Comparison of ENCODE assay signal across 22 cellular contexts in genomic region chr17:42857389-42857788, GRCh38. TPM values are rescaled to one million over a fixed set of nuclear protein-coding genes. Genes with fewer than 3 reads are reported as not detected.
A peak's percentile ranks its signal among the peaks of the same experiment; 100 is the strongest.
DNase-seq lines count a peak whose midpoint lies in the region; ATAC-seq and TF ChIP-seq lines count a peak whose summit lies in the region.
"Had no signal": no experiment of that assay in that cellular context is flagged by ENCODE, and none has a peak within 500 bp of the region (broad histone marks: within the 10 kb centered on the region; RNA-seq: fewer than 3 reads in every experiment).

No MANE protein-coding gene starts in this region.

- H3K4me2 ChIP-seq in neuronal stem cell (ENCODE audit: insufficient read depth, low read length, poor library complexity, severe bottlenecking): no peak overlapping the region
- H3K4me2 ChIP-seq: A549 had no signal

- H3K36me3 ChIP-seq in adipocyte (ENCODE audit: control insufficient read depth, insufficient read depth, low read length, severe bottlenecking): peaks cover 54% of the 10 kb centered on the region
- H3K36me3 ChIP-seq in neuronal stem cell (replicated peaks in 1 of 2; ENCODE audit: control insufficient read depth in 2 of 2, insufficient read depth in 2 of 2, low read length in 2 of 2): no peaks in the 10 kb centered on the region
- H3K36me3 ChIP-seq in CD8-positive, alpha-beta T cell (ENCODE audit: insufficient read depth, low read length): no peaks in the 10 kb centered on the region
- H3K36me3 ChIP-seq: BE2C, MG63, SJCRH30 had no signal

- TF ChIP-seq CTCF in CD8-positive, alpha-beta T cell (IDR thresholded peaks at IDR 0.05): no peak

- H3K18ac ChIP-seq in neuronal stem cell (ENCODE audit: low read length): no peak overlapping the region

- no peak overlapping the region for H2BK12ac ChIP-seq in neuronal stem cell (ENCODE audit: low read length)

- intact Hi-C loops in CD8-positive, alpha-beta T cell (cut with DNase I, micrococcal nuclease): no loop called here

- DNase-seq in adipocyte (ENCODE audit: low read depth) (no peak), iPS-NIHi11 (ENCODE audit: low spot score) (peak; percentile 70), neuronal stem cell (ENCODE audit: low spot score) (no peak)
- DNase-seq in activated CD4-positive, alpha-beta T cell treated with anti-CD3 and anti-CD28 coated beads for 4 hours: no peak
- DNase-seq in activated effector memory CD4-positive, alpha-beta T cell treated with Interleukin-2 at 50 U/mL for 16 hours: no peak
- no peak for DNase-seq in CD8-positive, alpha-beta T cell
- DNase-seq: BE2C, EL, GF-D8, MG63, NCI-H1417, NCI-H187, NCI-H446, NCI-H526, OCI-M1, SJCRH30 had no signal

- H3K4me1 Mint-ChIP-seq in CD8-positive, alpha-beta T cell (ENCODE audit: low read depth): no peaks in the 10 kb centered on the region

- H3K27ac Mint-ChIP-seq in CD8-positive, alpha-beta T cell: no peak overlapping the region

- H3K4me3 Mint-ChIP-seq in CD8-positive, alpha-beta T cell: no peak overlapping the region

- no peaks in the 10 kb centered on the region for H3K79me1 ChIP-seq in neuronal stem cell (ENCODE audit: low read depth, low read length)

- H3K4me1 ChIP-seq in adipocyte (ENCODE audit: control insufficient read depth, insufficient read depth, low read length) (peaks cover 18% of the 10 kb centered on the region), neuronal stem cell (ENCODE audit: control insufficient read depth in 2 of 2, insufficient read depth in 1 of 2, low read depth in 1 of 2, low read length in 2 of 2) (peaks cover 0 to 3% of the 10 kb centered on the region in 2 donors)
- no peaks in the 10 kb centered on the region for H3K4me1 ChIP-seq in CD8-positive, alpha-beta T cell (ENCODE audit: insufficient read depth, low read length)
- H3K4me1 ChIP-seq: A549, BE2C, SJCRH30 had no signal

- no peak overlapping the region for H2BK120ac ChIP-seq in neuronal stem cell (ENCODE audit: low read depth, low read length)

- H3K14ac ChIP-seq in neuronal stem cell (ENCODE audit: low read length): no peak overlapping the region

- H4K8ac ChIP-seq in neuronal stem cell (ENCODE audit: low read depth, low read length): no peak overlapping the region

- H3K4me3 ChIP-seq in adipocyte (ENCODE audit: low read length) (peak overlapping the region; percentile 65), neuronal stem cell (ENCODE audit: low read length in 2 of 2) (no peak overlapping the region)
- H3K4me3 ChIP-seq in CD8-positive, alpha-beta T cell (ENCODE audit: low read depth, low read length): no peak overlapping the region
- H3K4me3 ChIP-seq: A549, K562, MG63, SJCRH30 had no signal

- no peak overlapping the region for H3K27ac ChIP-seq in neuronal stem cell (replicated peaks; ENCODE audit: low read length)
- no peak overlapping the region for H3K27ac ChIP-seq in CD8-positive, alpha-beta T cell (ENCODE audit: low read depth, low read length)
- H3K27ac ChIP-seq: A549, SJCRH30 had no signal

- H3K9me3 ChIP-seq in adipocyte (ENCODE audit: control insufficient read depth, low read length) (no peaks in the 10 kb centered on the region), neuronal stem cell (replicated peaks in 1 of 2; ENCODE audit: control insufficient read depth in 2 of 2, insufficient read depth in 1 of 2, low read depth in 1 of 2, low read length in 2 of 2) (no peaks in the 10 kb centered on the region)
- H3K9me3 ChIP-seq in CD8-positive, alpha-beta T cell (ENCODE audit: low read length): no peaks in the 10 kb centered on the region
- H3K9me3 ChIP-seq: BE2C, SJCRH30 had no signal

- no peak overlapping the region for H2BK5ac ChIP-seq in neuronal stem cell (ENCODE audit: low read length)

- peaks cover 5% of the 10 kb centered on the region for H3K27me3 Mint-ChIP-seq in CD8-positive, alpha-beta T cell (ENCODE audit: low read depth)

- H3K4ac ChIP-seq in neuronal stem cell (ENCODE audit: low read length): no peak overlapping the region

- H2BK15ac ChIP-seq in neuronal stem cell (ENCODE audit: low read length): no peak overlapping the region

- POLR2A ChIA-PET in CD8-positive, alpha-beta T cell (lab: Charles Lee): no interaction called here

- CTCF ChIA-PET in CD8-positive, alpha-beta T cell (lab: Charles Lee): no interaction called here

- H4K91ac ChIP-seq in neuronal stem cell (ENCODE audit: low read depth, low read length, poor library complexity): no peak overlapping the region

- ATAC-seq in GM19455 (IDR thresholded peaks at IDR 0.05; ENCODE audit: unreplicated experiment): no peak
- no peak for ATAC-seq in CD8-positive, alpha-beta T cell
- ATAC-seq: A549, HepG2, K562 had no signal

- H3K9me3 Mint-ChIP-seq in CD8-positive, alpha-beta T cell: no peaks in the 10 kb centered on the region

- H3K23ac ChIP-seq in neuronal stem cell (ENCODE audit: low read depth, low read length, poor library complexity): no peak overlapping the region

- H2AK5ac ChIP-seq in neuronal stem cell (ENCODE audit: low read depth, low read length): peak overlapping the region; percentile 49

- H3K9ac ChIP-seq in adipocyte (ENCODE audit: low read length) (peak overlapping the region; percentile 60), neuronal stem cell (ENCODE audit: low read depth, low read length, poor library complexity) (no peak overlapping the region)

- H3K27me3 ChIP-seq in adipocyte (replicated peaks; ENCODE audit: control insufficient read depth, insufficient read depth, low read length): no peaks in the 10 kb centered on the region
- no peaks in the 10 kb centered on the region for H3K27me3 ChIP-seq in neuronal stem cell (ENCODE audit: control insufficient read depth in 3 of 3, insufficient read depth in 3 of 3, low read depth in 1 of 3, low read length in 3 of 3)
- H3K27me3 ChIP-seq in CD8-positive, alpha-beta T cell (ENCODE audit: insufficient read depth, low read length): no peaks in the 10 kb centered on the region
- H3K27me3 ChIP-seq: MG63, SJCRH30 had no signal

- WGBS in neuronal stem cell (ENCODE audit: extremely low coverage in 2 of 2, insufficient read length in 2 of 2, insufficient replicate concordance in 1 of 2), 2 donors: no CpG with 5 or more reads among the region's 1 CpG

- no peaks in the 10 kb centered on the region for H3K36me3 Mint-ChIP-seq in CD8-positive, alpha-beta T cell

- no peak overlapping the region for H2AFZ ChIP-seq in neuronal stem cell (ENCODE audit: low read length)

RNA-seq across cellular contexts. Expression of gene AOC3, which starts 6.4 kb away (rescaled TPM):
- polyA plus RNA-seq in neuronal stem cell (2013, experiment 1 of 2): 1.4 TPM
- polyA plus RNA-seq in neuronal stem cell (2013, experiment 2 of 2): 1.5 TPM
- total RNA-seq in CD8-positive, alpha-beta T cell: under 1 TPM; 0.46 to 0.61 TPM

RNA-seq across cellular contexts. Expression of gene AOC2, which starts 13.0 kb away (rescaled TPM):
- 1.5 TPM for polyA plus RNA-seq in neuronal stem cell (2013, experiment 1 of 2)
- 1.7 TPM for polyA plus RNA-seq in neuronal stem cell (2013, experiment 2 of 2)
- 1 to 10 TPM; 2.6 to 2.8 TPM for total RNA-seq in CD8-positive, alpha-beta T cell

RNA-seq across cellular contexts. Expression of gene PSME3, which starts 24.2 kb away (rescaled TPM):
- polyA plus RNA-seq in neuronal stem cell (2013, experiment 1 of 2): 84.7 TPM
- 84.5 TPM for polyA plus RNA-seq in neuronal stem cell (2013, experiment 2 of 2)
- total RNA-seq in CD8-positive, alpha-beta T cell: 10 to 100 TPM; 74.1 to 74.2 TPM

RNA-seq across cellular contexts. Expression of gene BECN1, which starts 33.3 kb away (rescaled TPM):
- 28.8 TPM for polyA plus RNA-seq in neuronal stem cell (2013, experiment 1 of 2)
- 27.6 TPM for polyA plus RNA-seq in neuronal stem cell (2013, experiment 2 of 2)
- total RNA-seq in CD8-positive, alpha-beta T cell: 100 to 1,000 TPM; 146 to 156 TPM

RNA-seq across cellular contexts. Expression of gene G6PC1, which starts 43.2 kb away (rescaled TPM):
- not detected for polyA plus RNA-seq in neuronal stem cell (2013, experiment 1 of 2)
- not detected for polyA plus RNA-seq in neuronal stem cell (2013, experiment 2 of 2)
- total RNA-seq in CD8-positive, alpha-beta T cell: not detected
- total RNA-seq: H4, K562, LHCN-M2, SJCRH30 had no signal
- polyA plus RNA-seq: A549, K562 had no signal
